In genomic region chr18:70190529-70190928, GRCh38 we compare ENCODE assay signal across 21 cellular contexts. TPM values are rescaled to one million over a fixed set of nuclear protein-coding genes. Genes with fewer than 3 reads are reported as not detected.
DNase-seq lines count a peak whose midpoint lies in the region; ATAC-seq, FAIRE-seq and TF ChIP-seq lines count a peak whose summit lies in the region.
"Had no signal": no experiment of that assay in that cellular context is flagged by ENCODE, and none has a peak within 500 bp of the region (broad histone marks: within the 10 kb centered on the region; RNA-seq: fewer than 3 reads in every experiment).

No MANE protein-coding gene starts in this region.

- H3K79me2 ChIP-seq in HepG2 (ENCODE audit: insufficient read depth, low read length), result no peaks in the 10 kb centered on the region

- intact Hi-C loops in HepG2 (cut with micrococcal nuclease; ENCODE audit: unreplicated experiment), result no loop called here

- no peak for DNase-seq in HepG2 (ENCODE audit: low spot score)
- DNase-seq in amniotic epithelial cell (ENCODE audit: low read depth), result peak; percentile 52
- no peak for DNase-seq in left lobe of liver (ENCODE audit: low spot score)
- no peak for DNase-seq in HTR-8/SVneo (ENCODE audit: insufficient read length, low spot score)
- DNase-seq in stimulated activated naive CD8-positive, alpha-beta T cell treated with anti-CD3 and anti-CD28 coated beads, Interleukin-15, Interleukin-2, amounts not matched to agents 100 U/mL and 50 U/mL, for 24 hours, result no peak
- DNase-seq: CD4-positive, alpha-beta T cell; DMS53; H7; MV-4-11; NCI-H1417; NCI-H187; NCI-H2107; NCI-H510A treated with DMSO at 0.1 percent for 48 hours; SIG-M5 had no signal

- TF ChIP-seq RAD21 in liver (IDR thresholded peaks at IDR 0.05) (peak in 1 of 2 donors; percentile 28), HepG2 (CRISPR knock-in tag; IDR thresholded peaks at IDR 0.05) (no peak)

- 70% methylated on average over 3 of the region's 3 CpGs for WGBS in liver
- WGBS in HepG2 (ENCODE audit: low lambda C conversion rate), result 89% methylated on average over 3 of the region's 3 CpGs

- in situ Hi-C loops in HepG2 (cut with HindIII; ENCODE audit: extremely low pct_ligation_motif_present, low pct_unique_long_range_greater_than_20kb), result no loop called here

- H4K20me1 ChIP-seq in HepG2 (ENCODE audit: insufficient read depth, low read length), result no peaks in the 10 kb centered on the region

- POLR2A ChIA-PET in HepG2 (lab: Yijun Ruan, JAX), result no interaction called here

- no peak for TF ChIP-seq POLR2A in HepG2 (IDR thresholded peaks at IDR 0.05; ENCODE audit: insufficient read depth in 1 of 2, low read depth in 2 of 2, low read length in 2 of 2)

- no TSS peak for BruUV-seq in HepG2 (replicated peaks; lab: Mats Ljungman, UMichigan)

- CTCF ChIA-PET in HepG2 (lab: Yijun Ruan, JAX; ENCODE audit: low intra/inter-chr PET ratio, low total read pairs), result no interaction called here

- H3K4me3 ChIP-seq in liver (ENCODE audit: low read depth in 1 of 3, low read length in 3 of 3) (no peak overlapping the region), HepG2 (replicated peaks in 1 of 3; ENCODE audit: insufficient read depth in 1 of 3, low read depth in 2 of 3, low read length in 3 of 3) (no peak overlapping the region)
- H3K4me3 ChIP-seq: K562 had no signal

- no peaks in the 10 kb centered on the region for H3K9me3 ChIP-seq in liver (ENCODE audit: control insufficient read depth in 4 of 4, low read length in 3 of 4)
- no peaks in the 10 kb centered on the region for H3K9me3 ChIP-seq in HepG2 (ENCODE audit: low read length)

- TF ChIP-seq EP300 in HepG2 (IDR thresholded peaks at IDR 0.05; ENCODE audit: low read depth in 2 of 2, low read length in 2 of 2) (no peak), HepG2 (CRISPR knock-in tag; IDR thresholded peaks at IDR 0.05; ENCODE audit: borderline replicate concordance) (no peak)

- H3K4me1 ChIP-seq in liver (ENCODE audit: control insufficient read depth in 4 of 4, insufficient read depth in 4 of 4, low read length in 3 of 4) (no peaks in the 10 kb centered on the region), HepG2 (ENCODE audit: insufficient read depth, low read length) (no peaks in the 10 kb centered on the region)

- H3K36me3 ChIP-seq in liver (ENCODE audit: control insufficient read depth in 4 of 4, insufficient read depth in 3 of 4, low read depth in 1 of 4, low read length in 3 of 4) (peaks cover 0 to 8% (median 6%) of the 10 kb centered on the region in 4 donors), HepG2 (replicated peaks in 1 of 2; ENCODE audit: control insufficient read depth in 1 of 2, insufficient read depth in 2 of 2, low read length in 2 of 2) (peaks cover 3 to 51% of the 10 kb centered on the region in 2 experiments; a peak in 4 of 5 replicates)

- no peak for FAIRE-seq in HepG2 (lab: Jason Lieb, UNC)
- no peak for FAIRE-seq in HTR-8/SVneo (lab: Jason Lieb, UNC)
- FAIRE-seq: GM12892, K562 had no signal

- H3K27ac ChIP-seq in liver (ENCODE audit: low read depth in 1 of 2, low read length in 2 of 2) (no peak overlapping the region), HepG2 (ENCODE audit: extremely low read length, insufficient read depth, low read length) (no peak overlapping the region)
- H3K27ac ChIP-seq: RWPE1 had no signal

- H2AFZ ChIP-seq in HepG2 (ENCODE audit: low read length), result no peak overlapping the region

- H3K9ac ChIP-seq in liver (ENCODE audit: low read depth in 1 of 2, low read length in 2 of 2), result no peak overlapping the region
- no peak overlapping the region for H3K9ac ChIP-seq in HepG2 (ENCODE audit: insufficient read depth, low read depth, low read length)

- H3K4me2 ChIP-seq in HepG2 (ENCODE audit: low read depth, low read length), result no peak overlapping the region

- ATAC-seq in HepG2 (no peak), left lobe of liver (peak; percentile 62), HG03565 (IDR thresholded peaks at IDR 0.05; ENCODE audit: unreplicated experiment) (no peak), GM21515 (IDR thresholded peaks at IDR 0.05; ENCODE audit: unreplicated experiment) (no peak)
- no peak for ATAC-seq in stimulated activated naive CD8-positive, alpha-beta T cell treated with anti-CD3 and anti-CD28 coated beads, Interleukin-15, Interleukin-2, amounts not matched to agents 100 U/mL and 50 U/mL, for 24 hours
- ATAC-seq: K562, SK-N-SH treated with all-trans-retinoic acid at 6 μM for 48 hours had no signal

- TF ChIP-seq CTCF in liver (IDR thresholded peaks at IDR 0.05; ENCODE audit: low read depth, low read length, missing input control) (no peak), HepG2 (CRISPR knock-in tag; IDR thresholded peaks at IDR 0.05) (no peak)

- no peaks in the 10 kb centered on the region for H3K27me3 ChIP-seq in liver (ENCODE audit: control insufficient read depth in 4 of 4, insufficient read depth in 4 of 4, low read length in 3 of 4)
- no peaks in the 10 kb centered on the region for H3K27me3 ChIP-seq in HepG2 (ENCODE audit: control insufficient read depth in 1 of 2, insufficient read depth in 2 of 2, low read length in 2 of 2)

TF ChIP-seq in liver, 16 proteins besides CTCF, POLR2A, EP300 and RAD21 (continues in another document):
- TF ChIP-seq SP1 (IDR thresholded peaks at IDR 0.05) (no peak), HNF4G (IDR thresholded peaks at IDR 0.05) (no peak), FOXA1 (IDR thresholded peaks at IDR 0.05) (no peak), HNF4A (conservative IDR thresholded peaks at IDR 0.05) (peak in 1 of 2 donors; percentile 20), YY1 (IDR thresholded peaks at IDR 0.05) (no peak), GABPA (IDR thresholded peaks at IDR 0.05 in 1 of 2, conservative IDR thresholded peaks at IDR 0.05 in 1 of 2) (no peak), MAX (IDR thresholded peaks at IDR 0.05) (no peak), JUND (IDR thresholded peaks at IDR 0.05) (no peak), FOXA2 (IDR thresholded peaks at IDR 0.05) (no peak), NR2F2 (IDR thresholded peaks at IDR 0.05) (no peak), ATF3 (IDR thresholded peaks at IDR 0.05) (no peak)

TF ChIP-seq in HepG2, 621 proteins besides CTCF, POLR2A, EP300 and RAD21 (continues in another document):
- no peak for TF ChIP-seq ATAD3A (CRISPR knock-in tag; IDR thresholded peaks at IDR 0.05)
- no peak for TF ChIP-seq ZNF546 (CRISPR knock-in tag; conservative IDR thresholded peaks at IDR 0.05)
- TF ChIP-seq MYNN (CRISPR knock-in tag; IDR thresholded peaks at IDR 0.05; ENCODE audit: low read depth), result no peak
- TF ChIP-seq ZNF709 (CRISPR knock-in tag; IDR thresholded peaks at IDR 0.05), result no peak
- no peak for TF ChIP-seq HMGXB4 (CRISPR knock-in tag; IDR thresholded peaks at IDR 0.05; ENCODE audit: borderline replicate concordance in 1 of 2, low read depth in 1 of 2)
- TF ChIP-seq ZNF672 (CRISPR knock-in tag; IDR thresholded peaks at IDR 0.05), result no peak

RNA-seq across cellular contexts. Expression of gene RTTN, which starts 15.0 kb away (rescaled TPM):
- total RNA-seq in liver, result 10 to 100 TPM; 13.3 to 14.3 TPM
- 1 to 10 TPM; 1.1 to 4.4 TPM for polyA plus RNA-seq in liver
- total RNA-seq in HepG2 (2016; rRNA removed; fragmentation: Illumina TruSeq; extraction: Trizol), result 12.5 and 18.7 TPM in 2 replicates
- 15.8 and 24.3 TPM in 2 replicates for total RNA-seq in HepG2 (2016; cell fraction: cytosol; rRNA removed; fragmentation: Illumina TruSeq; extraction: Trizol; ENCODE audit: low read depth)
- total RNA-seq in HepG2 (2016; cell fraction: insoluble cytoplasmic fraction; rRNA removed; fragmentation: Illumina TruSeq; extraction: Trizol), result 11.4 and 18.6 TPM in 2 replicates
- 9.9 and 11.5 TPM in 2 replicates for total RNA-seq in HepG2 (2016; cell fraction: membrane; rRNA removed; fragmentation: Illumina TruSeq; extraction: Trizol)
- 69.6 and 74.0 TPM in 2 replicates for total RNA-seq in HepG2 (2016; cell fraction: nucleus; rRNA removed; fragmentation: Illumina TruSeq; extraction: Trizol)
- polyA plus RNA-seq in HepG2 (2011; rRNA removed), result 3.4 and 5.4 TPM in 2 replicates
- 1.8 and 2.0 TPM in 2 replicates for polyA plus RNA-seq in HepG2 (2011; cell fraction: cytosol; rRNA removed)
- polyA plus RNA-seq in HepG2 (2011; cell fraction: nucleus; rRNA removed), result 8.1 and 9.1 TPM in 2 replicates
- 3.8 and 4.5 TPM in 2 replicates for polyA plus RNA-seq in HepG2 (2012)
- polyA plus RNA-seq in HepG2 (2016; cell fraction: cytosol; fragmentation: Illumina TruSeq; extraction: Trizol; ENCODE audit: low read depth), result 1.0 and 1.1 TPM in 2 replicates
- polyA plus RNA-seq in HepG2 (2016; cell fraction: insoluble cytoplasmic fraction; fragmentation: Illumina TruSeq; extraction: Trizol; ENCODE audit: low read depth), result 5.4 and 7.2 TPM in 2 replicates
- 1.6 and 1.9 TPM in 2 replicates for polyA plus RNA-seq in HepG2 (2016; cell fraction: membrane; fragmentation: Illumina TruSeq; extraction: Trizol; ENCODE audit: low read depth)
- polyA plus RNA-seq in HepG2 (2016; cell fraction: nucleus; fragmentation: Illumina TruSeq; extraction: Trizol; ENCODE audit: insufficient read depth, low read depth), result 14.8 and 16.8 TPM in 2 replicates
- 18.4 and 41.1 TPM in 2 replicates for polyA minus RNA-seq in HepG2 (2011; rRNA and poly(A)+ RNA removed; ENCODE audit: low replicate concordance)
- polyA minus RNA-seq in HepG2 (2011; cell fraction: cytosol; rRNA and poly(A)+ RNA removed), result 4.4 and 5.3 TPM in 2 replicates
- polyA minus RNA-seq in HepG2 (2011; cell fraction: nucleus; rRNA and poly(A)+ RNA removed), result 117 and 137 TPM in 2 replicates
- total RNA-seq in left lobe of liver, result 6.6 TPM
